ENCODE assay signal across 10 cellular contexts in genomic region chr6:5190467-5190866, GRCh38.
DNase-seq lines count a peak whose midpoint lies in the region; TF ChIP-seq lines count a peak whose summit lies in the region.
"Had no signal": no experiment of that assay in that cellular context is flagged by ENCODE, and none has a peak within 500 bp of the region (broad histone marks: within the 10 kb centered on the region; RNA-seq: fewer than 3 reads in every experiment).

No MANE protein-coding gene starts in this region.

- H3K4me3 ChIP-seq in AG10803 (ENCODE audit: low read length) = no peak overlapping the region

- TF ChIP-seq CTCF in AG10803 (conservative IDR thresholded peaks at IDR 0.05; ENCODE audit: low read length) = no peak

- no peak overlapping the region for H3K27ac ChIP-seq in caudate nucleus (ENCODE audit: low read depth, low read length)
- H3K27ac ChIP-seq: parathyroid adenoma had no signal

- in situ Hi-C loops in G401 (cut with HindIII; ENCODE audit: low sequenced_read_pairs) = no loop called here

- DNase-seq in AG10803 (ENCODE audit: low read depth) (peak; percentile 96), MV-4-11 (lab: John Stamatoyannopoulos, UW) (peak; percentile 18), dermis microvascular lymphatic vessel endothelial cell (ENCODE audit: low read depth in 2 of 2) (peak; percentile 83 to 95), lung microvascular endothelial cell (ENCODE audit: low read depth in 2 of 2) (peak; percentile 90), G401 (ENCODE audit: low spot score) (no peak), NCI-H345 treated with DMSO at 0.1 percent for 48 hours (lab: John Stamatoyannopoulos, UW; ENCODE audit: unreplicated experiment) (no peak), NK-92 (lab: John Stamatoyannopoulos, UW; ENCODE audit: unreplicated experiment) (no peak), caudate nucleus (lab: John Stamatoyannopoulos, UW) (no peak)
- DNase-seq: activated CD4-positive, alpha-beta T cell treated with anti-CD3 and anti-CD28 coated beads, Interleukin-2, amount 50 U/mL, for 4 hours had no signal

Comparison
In these comparisons a context has a peak if more than half of its experiments do, and no peak if none do; other contexts are left out.
1. DNase-seq: peak in AG10803 (single experiment), MV-4-11 (single experiment), dermis microvascular lymphatic vessel endothelial cell (2 of 2) and lung microvascular endothelial cell (2 of 2); none in G401 (single experiment), NCI-H345 treated with DMSO at 0.1 percent for 48 hours (single experiment), NK-92 (single experiment) and caudate nucleus (0 of 61).